8 cellular contexts compared by ENCODE assay signal in genomic region chr11:67439321-67440228, GRCh38. TPM values are rescaled to one million over a fixed set of nuclear protein-coding genes. Genes with fewer than 3 reads are reported as not detected.
DNase-seq lines count a peak whose midpoint lies in the region; ATAC-seq lines count a peak whose summit lies in the region.

No MANE protein-coding gene starts in this region.

- ATAC-seq in activated naive CD4-positive, alpha-beta T cell treated with anti-CD3 and anti-CD28 coated beads, Interleukin-2, amount 50 U/mL, for 72 hours = peak; percentile 15 to 30
- ATAC-seq in left lobe of liver (peak; percentile 1), GM19023 (IDR thresholded peaks at IDR 0.05; ENCODE audit: unreplicated experiment) (no peak)

- H3K27ac Mint-ChIP-seq in activated naive CD4-positive, alpha-beta T cell treated with anti-CD3 and anti-CD28 coated beads, Interleukin-2, amount 50 U/mL, for 72 hours = peak overlapping the region; percentile 90 to 98

- DNase-seq in DMS 273 (lab: John Stamatoyannopoulos, UW; ENCODE audit: unreplicated experiment) (peak; percentile 66), DMS 273 treated with DMSO at 0.1 percent for 48 hours (lab: John Stamatoyannopoulos, UW) (no peak), Kasumi-1 (lab: John Stamatoyannopoulos, UW) (peak; percentile 57 to 59), left lobe of liver (ENCODE audit: low spot score) (no peak), NCI-H2171 treated with DMSO at 0.1 percent for 48 hours (lab: John Stamatoyannopoulos, UW) (no peak), NCI-H2081 (lab: John Stamatoyannopoulos, UW) (no peak)
- DNase-seq in activated naive CD4-positive, alpha-beta T cell treated with anti-CD3 and anti-CD28 coated beads, Interleukin-2, amount 50 U/mL, for 72 hours (ENCODE audit: low spot score in 2 of 2) = peak in 1 of 2 donors; percentile 54

- H3K9me3 Mint-ChIP-seq in activated naive CD4-positive, alpha-beta T cell treated with anti-CD3 and anti-CD28 coated beads, Interleukin-2, amount 50 U/mL, for 72 hours = no peaks in the 10 kb centered on the region

- H3K36me3 Mint-ChIP-seq in activated naive CD4-positive, alpha-beta T cell treated with anti-CD3 and anti-CD28 coated beads, Interleukin-2, amount 50 U/mL, for 72 hours = peaks cover 44 to 47% of the 10 kb centered on the region in 2 donors

RNA-seq across cellular contexts. Expression of gene PTPRCAP, which starts 2.1 kb away (rescaled TPM):
- 100 to 1,000 TPM in 1 of 2 donors, 10 to 100 TPM in 1; 65.2 to 131 TPM for total RNA-seq in activated naive CD4-positive, alpha-beta T cell treated with anti-CD3 and anti-CD28 coated beads, Interleukin-2, amount 50 U/mL, for 72 hours
- 2.2 TPM for total RNA-seq in left lobe of liver

RNA-seq across cellular contexts. Expression of gene CORO1B, which starts 3.7 kb away (rescaled TPM):
- total RNA-seq in activated naive CD4-positive, alpha-beta T cell treated with anti-CD3 and anti-CD28 coated beads, Interleukin-2, amount 50 U/mL, for 72 hours = 100 to 1,000 TPM; 293 to 428 TPM
- 44.1 TPM for total RNA-seq in left lobe of liver

RNA-seq across cellular contexts. Expression of gene RPS6KB2, which starts 11.3 kb away (rescaled TPM):
- 10 to 100 TPM; 64.3 to 68.8 TPM for total RNA-seq in activated naive CD4-positive, alpha-beta T cell treated with anti-CD3 and anti-CD28 coated beads, Interleukin-2, amount 50 U/mL, for 72 hours
- 31.5 TPM for total RNA-seq in left lobe of liver

RNA-seq across cellular contexts. Expression of gene GPR152, which starts 13.0 kb away (rescaled TPM):
- not detected for total RNA-seq in activated naive CD4-positive, alpha-beta T cell treated with anti-CD3 and anti-CD28 coated beads, Interleukin-2, amount 50 U/mL, for 72 hours
- total RNA-seq in left lobe of liver = not detected

RNA-seq across cellular contexts. Expression of gene CABP4, which starts 15.6 kb away (rescaled TPM):
- total RNA-seq in activated naive CD4-positive, alpha-beta T cell treated with anti-CD3 and anti-CD28 coated beads, Interleukin-2, amount 50 U/mL, for 72 hours = 1 to 10 TPM; 1.7 to 2.8 TPM
- total RNA-seq in left lobe of liver = 1.1 TPM

Comparison
In these comparisons a context has a peak if more than half of its experiments do, and no peak if none do; other contexts are left out.
1. DNase-seq: peak in DMS 273 (single experiment) and Kasumi-1 (2 of 2); none in DMS 273 treated with DMSO at 0.1 percent for 48 hours (single experiment), left lobe of liver (single experiment), NCI-H2171 treated with DMSO at 0.1 percent for 48 hours (single experiment) and NCI-H2081 (0 of 2).
2. RNA of gene PTPRCAP, which starts 2.1 kb away (total RNA-seq): 65.2 to 131 TPM in activated naive CD4-positive, alpha-beta T cell treated with anti-CD3 and anti-CD28 coated beads, Interleukin-2, amount 50 U/mL, for 72 hours; 2.2 TPM in left lobe of liver (single experiment); every median in the first group is over 10 times any median in the second.